Comparison of ENCODE assay signal across 1 cellular context in genomic region chr17:48244121-48244711, GRCh38.
TF ChIP-seq lines count a peak whose summit lies in the region.

No MANE protein-coding gene starts in this region.

TF ChIP-seq in HCT116, 20 proteins besides CTCF, POLR2A, EP300 and RAD21 (continued from another document):
- TF ChIP-seq ZBTB33 (IDR thresholded peaks at IDR 0.05; ENCODE audit: extremely low read depth, insufficient replicate concordance, low read length): no peak
- peak; percentile 73; the same call in 1 of the 2 replicates for TF ChIP-seq SP1 (IDR thresholded peaks at IDR 0.05; ENCODE audit: low read depth)
- peak; percentile 63; the same call in 1 of the 2 replicates for TF ChIP-seq JUND (IDR thresholded peaks at IDR 0.05)
- TF ChIP-seq REST (IDR thresholded peaks at IDR 0.05; ENCODE audit: low read depth): no peak
- TF ChIP-seq ZFX (IDR thresholded peaks at IDR 0.05): no peak
- no peak for TF ChIP-seq ATF3 (IDR thresholded peaks at IDR 0.05)
- TF ChIP-seq POLR2AphosphoS5 (IDR thresholded peaks at IDR 0.05; ENCODE audit: low read depth, low read length): 0 out of 2 replicates have a peak, but pooled peaks have one; percentile 17
- no peak for TF ChIP-seq TCF7L2 (IDR thresholded peaks at IDR 0.05; ENCODE audit: borderline replicate concordance, extremely low read depth, insufficient read depth, insufficient read length)
- TF ChIP-seq ZNF274 (IDR thresholded peaks at IDR 0.05; ENCODE audit: low read depth, low read length): no peak
